19 cellular contexts compared by ENCODE assay signal in the genomic region with DNA sequence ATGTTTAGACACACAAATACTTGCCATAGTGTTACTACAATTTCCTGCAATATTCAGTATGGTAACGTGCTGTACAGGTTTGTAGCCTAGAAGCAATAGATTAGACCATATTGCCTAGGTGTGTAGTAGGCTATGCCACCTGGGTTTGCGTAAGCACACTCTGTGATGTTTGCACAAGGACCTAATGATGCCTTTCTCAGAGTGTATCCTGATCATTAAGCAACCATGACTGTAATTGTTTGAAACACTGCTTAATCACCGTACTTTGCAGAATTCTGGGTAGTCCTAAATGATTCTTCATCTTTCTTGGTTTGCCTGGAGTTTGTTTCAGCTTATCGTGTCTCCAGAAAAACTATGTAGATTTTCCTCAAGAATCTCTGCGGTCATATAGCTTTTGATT. TPM values are rescaled to one million over a fixed set of nuclear protein-coding genes. Genes with fewer than 3 reads are reported as not detected.
DNase-seq lines count a peak whose midpoint lies in the region; ATAC-seq and TF ChIP-seq lines count a peak whose summit lies in the region.
"Had no signal": no experiment of that assay in that cellular context is flagged by ENCODE, and none has a peak within 500 bp of the region (broad histone marks: within the 10 kb centered on the region; RNA-seq: fewer than 3 reads in every experiment).

No MANE protein-coding gene starts in this region.

- H3K4me3 ChIP-seq in left lung, result no peak overlapping the region
- H3K4me3 ChIP-seq: BLaER1, esophagus muscularis mucosa, testis had no signal

- peak; percentile 76 for ATAC-seq in left lung
- no peak for ATAC-seq in HG02610 (IDR thresholded peaks at IDR 0.05; ENCODE audit: unreplicated experiment)
- no peak for ATAC-seq in GM19035 (IDR thresholded peaks at IDR 0.05; ENCODE audit: unreplicated experiment)
- ATAC-seq: natural killer cell treated with Interleukin-12 subunit alpha and Interleukin-12 subunit beta and Interleukin-15 and Interleukin-18, amount 100 ng/mL, for 72 hours; sciatic nerve; T-cell had no signal

- no peaks in the 10 kb centered on the region for H3K27me3 ChIP-seq in left lung
- H3K27me3 ChIP-seq: BLaER1, esophagus muscularis mucosa, testis had no signal

- TF ChIP-seq CTCF in VCaP (conservative IDR thresholded peaks at IDR 0.05), result no peak
- TF ChIP-seq CTCF in left lung (IDR thresholded peaks at IDR 0.05), result no peak

- H3K27ac ChIP-seq in VCaP (peak overlapping the region; percentile 5; the same call in 1 of the 2 replicates), left lung (peak overlapping the region; percentile 14 to 31)
- H3K27ac ChIP-seq: BLaER1, esophagus muscularis mucosa, parathyroid adenoma, testis had no signal

- DNase-seq in DMS153 (lab: John Stamatoyannopoulos, UW) (peak; percentile 58), NCI-H146 (lab: John Stamatoyannopoulos, UW) (peak; percentile 69), left lung (no peak), occipital lobe (lab: John Stamatoyannopoulos, UW) (no peak), superior temporal gyrus (ENCODE audit: extremely low spot score) (no peak)
- DNase-seq: activated effector memory CD4-positive, alpha-beta T cell treated with anti-CD3 and anti-CD28 coated beads, Interleukin-2, amount 50 U/mL, for 16 hours; NCI-H526; OCI-M1; SHP77 treated with DMSO at 0.1 percent for 48 hours; T-cell; testis had no signal

- peaks cover 3 to 17% of the 10 kb centered on the region in 2 donors for H3K4me1 ChIP-seq in left lung
- H3K4me1 ChIP-seq: parathyroid adenoma, testis had no signal

- intact Hi-C loops in left lung (cut with DNase I), result no loop called here

- H3K9me3 ChIP-seq in left lung, result no peaks in the 10 kb centered on the region
- H3K9me3 ChIP-seq: BLaER1, esophagus muscularis mucosa, testis had no signal

- H3K36me3 ChIP-seq in left lung, result no peaks in the 10 kb centered on the region
- H3K36me3 ChIP-seq: BLaER1, esophagus muscularis mucosa had no signal

RNA-seq across cellular contexts. Expression of a gene that starts 11.2 kb away (rescaled TPM):
- total RNA-seq in left lung (10 to 100 TPM; 27.7 to 49.5 TPM), occipital lobe (39.8 TPM)

RNA-seq across cellular contexts. Expression of a gene that starts 43.5 kb away (rescaled TPM):
- 100 to 1,000 TPM in 1 of 2 donors, 10 to 100 TPM in 1; 86.0 to 111 TPM for total RNA-seq in left lung
- total RNA-seq in occipital lobe, result 20.3 TPM

Comparison
In these comparisons a context has a peak if more than half of its experiments do, and no peak if none do; other contexts are left out.
1. DNase-seq: peak in DMS153 (single experiment) and NCI-H146 (single experiment); none in left lung (0 of 2), occipital lobe (single experiment) and superior temporal gyrus (single experiment).